Comparison of ENCODE assay signal across 16 cellular contexts in the genomic region with DNA sequence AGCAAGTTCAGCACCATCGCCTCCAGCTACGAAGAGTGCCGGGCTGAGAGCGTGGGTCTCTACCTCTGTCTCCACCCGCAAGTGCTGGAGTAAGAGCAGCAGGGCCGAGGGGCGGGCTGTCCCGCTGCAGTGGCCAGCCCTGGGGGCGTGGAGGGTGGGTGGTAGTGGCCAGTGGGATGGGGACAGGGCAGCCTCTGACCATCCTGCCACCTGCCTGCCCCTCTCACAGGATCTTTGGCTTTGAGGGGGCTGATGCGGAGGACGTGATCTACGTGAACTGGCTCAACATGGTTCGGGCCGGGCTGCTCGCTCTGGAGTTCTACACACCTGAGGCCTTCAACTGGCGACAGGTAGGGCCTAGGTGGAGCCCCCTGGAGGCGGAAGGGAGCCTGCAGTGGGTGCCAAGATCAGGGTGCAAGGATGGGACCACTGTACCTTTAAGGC. TPM values are rescaled to one million over a fixed set of nuclear protein-coding genes. Genes with fewer than 3 reads are reported as not detected.
A peak's percentile ranks its signal among the peaks of the same experiment; 100 is the strongest.
DNase-seq lines count a peak whose midpoint lies in the region; ATAC-seq and TF ChIP-seq lines count a peak whose summit lies in the region.
"Had no signal": no experiment of that assay in that cellular context is flagged by ENCODE, and none has a peak within 500 bp of the region (broad histone marks: within the 10 kb centered on the region; RNA-seq: fewer than 3 reads in every experiment).

No MANE protein-coding gene starts in this region.

- no peaks in the 10 kb centered on the region for H3K27me3 Mint-ChIP-seq in Calu3 (ENCODE audit: unreplicated experiment)
- H3K27me3 Mint-ChIP-seq: activated naive CD8-positive, alpha-beta T cell treated with anti-CD3 and anti-CD28 coated beads, Interleukin-2, amount 10 ng/mL, durations not matched to agents 7 days and 5 days; dendritic cell treated with granulocyte-macrophage colony-stimulating factor and Interleukin-4, amounts not matched to agents 40 ng/mL and 50 ng/mL, for 4 days had no signal

- no peaks in the 10 kb centered on the region for H3K9me3 Mint-ChIP-seq in Calu3 (ENCODE audit: low read depth, unreplicated experiment)
- H3K9me3 Mint-ChIP-seq: activated naive CD8-positive, alpha-beta T cell treated with anti-CD3 and anti-CD28 coated beads, Interleukin-2, amount 10 ng/mL, durations not matched to agents 7 days and 5 days; dendritic cell treated with granulocyte-macrophage colony-stimulating factor and Interleukin-4, amounts not matched to agents 40 ng/mL and 50 ng/mL, for 4 days had no signal

- no peaks in the 10 kb centered on the region for H3K79me2 ChIP-seq in OCI-LY7 (ENCODE audit: insufficient read depth, low read depth, low read length)

- POLR2A ChIA-PET in A673 (lab: Charles Lee; ENCODE audit: low non-redundant PET), result no interaction called here
- POLR2A ChIA-PET in OCI-LY7 (lab: Charles Lee), result no interaction called here

- peaks cover 37% of the 10 kb centered on the region for H3K36me3 Mint-ChIP-seq in Calu3 (ENCODE audit: insufficient read depth, unreplicated experiment)

- H3K4me1 ChIP-seq in A673 (ENCODE audit: insufficient read depth, low read length, poor library complexity, severe bottlenecking) (no peaks in the 10 kb centered on the region), OCI-LY7 (ENCODE audit: insufficient read depth, low read length, poor library complexity, severe bottlenecking) (no peaks in the 10 kb centered on the region), HAP-1 (no peaks in the 10 kb centered on the region), ascending aorta (no peaks in the 10 kb centered on the region)
- H3K4me1 ChIP-seq: right atrium auricular region had no signal

- H3K36me3 ChIP-seq in A673 (ENCODE audit: insufficient read depth, low read length, poor library complexity, severe bottlenecking) (peaks cover 21% of the 10 kb centered on the region), OCI-LY7 (ENCODE audit: insufficient read depth, low read length) (peaks cover 38% of the 10 kb centered on the region), HAP-1 (replicated peaks) (peaks cover 14% of the 10 kb centered on the region; the same call in 1 of the 2 replicates), ascending aorta (peaks cover 41 to 52% of the 10 kb centered on the region in 2 donors)

- CTCF ChIA-PET in A673 (lab: Charles Lee) (no interaction called here), Calu3 (lab: Charles Lee) (no interaction called here), OCI-LY7 (lab: Charles Lee; ENCODE audit: unreplicated experiment) (no interaction called here)

- no peak overlapping the region for H3K27ac ChIP-seq in A673 (ENCODE audit: low read depth, low read length, poor library complexity, severe bottlenecking)
- no peak overlapping the region for H3K27ac ChIP-seq in OCI-LY7 (ENCODE audit: low read depth, low read length, poor library complexity, severe bottlenecking)
- no peak overlapping the region for H3K27ac ChIP-seq in ascending aorta
- H3K27ac ChIP-seq: Peyer's patch, right atrium auricular region had no signal

- H3K9me2 ChIP-seq in OCI-LY7 (ENCODE audit: insufficient read depth, low read length), result no peaks in the 10 kb centered on the region

- BruUV-seq in A673 (replicated peaks; lab: Mats Ljungman, UMichigan) (no TSS peak), Calu3 (replicated peaks; lab: Mats Ljungman, UMichigan) (no TSS peak), OCI-LY7 (replicated peaks; lab: Mats Ljungman, UMichigan) (no TSS peak)

- H3K4me3 Mint-ChIP-seq in Calu3 (ENCODE audit: low read depth, unreplicated experiment), result no peak overlapping the region
- H3K4me3 Mint-ChIP-seq: activated naive CD8-positive, alpha-beta T cell treated with anti-CD3 and anti-CD28 coated beads, Interleukin-2, amount 10 ng/mL, durations not matched to agents 7 days and 5 days; dendritic cell treated with granulocyte-macrophage colony-stimulating factor and Interleukin-4, amounts not matched to agents 40 ng/mL and 50 ng/mL, for 4 days had no signal

- H3K4me2 ChIP-seq in OCI-LY7 (ENCODE audit: low read length), result no peak overlapping the region

- intact Hi-C loops in A673 (cut with micrococcal nuclease; ENCODE audit: unreplicated experiment) (no loop called here), Calu3 (cut with micrococcal nuclease; ENCODE audit: unreplicated experiment) (no loop called here), OCI-LY7 (cut with micrococcal nuclease; ENCODE audit: unreplicated experiment) (no loop called here), ascending aorta (cut with DNase I) (no loop called here)

- ATAC-seq in HG02938 (IDR thresholded peaks at IDR 0.05; ENCODE audit: unreplicated experiment) (no peak), GM18517 (IDR thresholded peaks at IDR 0.05; ENCODE audit: unreplicated experiment) (no peak)

- H4K20me1 ChIP-seq in OCI-LY7 (ENCODE audit: insufficient read depth, low read length), result no peaks in the 10 kb centered on the region

- DNase-seq in A673 (ENCODE audit: low spot score), result no peak
- peak; percentile 15 for DNase-seq in Calu3
- no peak for DNase-seq in OCI-LY7 (ENCODE audit: low spot score)
- no peak for DNase-seq in fibroblast of the aortic adventitia (ENCODE audit: low read depth)
- no peak for DNase-seq in HAP-1 (ENCODE audit: low spot score in 2 of 2)
- no peak for DNase-seq in ascending aorta (ENCODE audit: low spot score in 2 of 2)
- DNase-seq: activated naive CD8-positive, alpha-beta T cell treated with anti-CD3 and anti-CD28 coated beads, Interleukin-2, amount 10 ng/mL, durations not matched to agents 7 days and 5 days; COR-L47; foreskin fibroblast; kidney glomerular epithelial cell; NCI-H345; Peyer's patch had no signal

- no peaks in the 10 kb centered on the region for H3K27me3 ChIP-seq in A673 (replicated peaks; ENCODE audit: insufficient read depth, low read depth, low read length, poor library complexity)
- H3K27me3 ChIP-seq in HAP-1 (ENCODE audit: low read depth), result no peaks in the 10 kb centered on the region
- H3K27me3 ChIP-seq in ascending aorta, result no peaks in the 10 kb centered on the region
- H3K27me3 ChIP-seq: Peyer's patch, right atrium auricular region had no signal

- H3K4me3 ChIP-seq in A673 (ENCODE audit: low read depth, low read length, poor library complexity, severe bottlenecking) (no peak overlapping the region), OCI-LY7 (ENCODE audit: low read depth, low read length, poor library complexity, severe bottlenecking) (no peak overlapping the region), fibroblast of the aortic adventitia (ENCODE audit: low read depth, low read length) (no peak overlapping the region), HAP-1 (no peak overlapping the region), ascending aorta (no peak overlapping the region)
- H3K4me3 ChIP-seq: Peyer's patch, right atrium auricular region had no signal

- no peaks in the 10 kb centered on the region for H3K4me1 Mint-ChIP-seq in Calu3 (ENCODE audit: low read depth, unreplicated experiment)
- H3K4me1 Mint-ChIP-seq: activated naive CD8-positive, alpha-beta T cell treated with anti-CD3 and anti-CD28 coated beads, Interleukin-2, amount 10 ng/mL, durations not matched to agents 7 days and 5 days had no signal

- no peaks in the 10 kb centered on the region for H3K9me3 ChIP-seq in A673 (ENCODE audit: low read depth, low read length, poor library complexity, severe bottlenecking)
- no peaks in the 10 kb centered on the region for H3K9me3 ChIP-seq in OCI-LY7 (ENCODE audit: low read length)
- H3K9me3 ChIP-seq in HAP-1, result no peaks in the 10 kb centered on the region
- H3K9me3 ChIP-seq in ascending aorta, result no peaks in the 10 kb centered on the region
- H3K9me3 ChIP-seq: Peyer's patch, right atrium auricular region had no signal

- no peak overlapping the region for H3K27ac Mint-ChIP-seq in Calu3 (ENCODE audit: unreplicated experiment)
- H3K27ac Mint-ChIP-seq: activated naive CD8-positive, alpha-beta T cell treated with anti-CD3 and anti-CD28 coated beads, Interleukin-2, amount 10 ng/mL, durations not matched to agents 7 days and 5 days; dendritic cell treated with granulocyte-macrophage colony-stimulating factor and Interleukin-4, amounts not matched to agents 40 ng/mL and 50 ng/mL, for 4 days had no signal

- no peak overlapping the region for H2AFZ ChIP-seq in OCI-LY7 (ENCODE audit: low read length)

- in situ Hi-C loops in HAP-1 (cut with MboI; ENCODE audit: low sequenced_read_pairs), result no loop called here

- TF ChIP-seq CTCF in A673 (conservative IDR thresholded peaks at IDR 0.05; ENCODE audit: low read depth, low read length) (peak; percentile 33), Calu3 (IDR thresholded peaks at IDR 0.05; ENCODE audit: unreplicated experiment) (no peak), OCI-LY7 (conservative IDR thresholded peaks at IDR 0.05; ENCODE audit: low read length) (peak; percentile 66), fibroblast of the aortic adventitia (IDR thresholded peaks at IDR 0.05; ENCODE audit: insufficient read depth, low read length) (peak; percentile 22), ascending aorta (IDR thresholded peaks at IDR 0.05) (no peak)

RNA-seq across cellular contexts. Expression of gene BBS1, which starts 15.0 kb away (rescaled TPM):
- total RNA-seq in A673 (2021), result 40.5 and 48.4 TPM in 2 replicates
- 32.2 and 38.2 TPM in 2 replicates for total RNA-seq in Calu3 (2022)
- 8.7 and 14.7 TPM in 2 replicates for total RNA-seq in OCI-LY7 (2014; rRNA removed; shearing (Covaris generic))
- total RNA-seq in OCI-LY7 (2022), result 15.2 and 15.7 TPM in 2 replicates
- 41.7 and 54.7 TPM in 2 replicates for total RNA-seq in fibroblast of the aortic adventitia (ENCODE audit: low replicate concordance)
- 39.6 TPM for total RNA-seq in ascending aorta

RNA-seq across cellular contexts. Expression of gene DPP3, which starts 15.2 kb away (rescaled TPM):
- 83.3 and 93.3 TPM in 2 replicates for total RNA-seq in A673 (2021)
- 57.4 and 58.0 TPM in 2 replicates for total RNA-seq in Calu3 (2022)
- 40.0 and 47.2 TPM in 2 replicates for total RNA-seq in OCI-LY7 (2014; rRNA removed; shearing (Covaris generic))
- 53.4 and 60.3 TPM in 2 replicates for total RNA-seq in OCI-LY7 (2022)
- total RNA-seq in fibroblast of the aortic adventitia (ENCODE audit: low replicate concordance), result 19.0 and 31.7 TPM in 2 replicates
- total RNA-seq in ascending aorta, result 14.8 TPM

RNA-seq across cellular contexts. Expression of gene PELI3, which starts 28.7 kb away (rescaled TPM):
- 15.4 and 18.5 TPM in 2 replicates for total RNA-seq in A673 (2021)
- 7.6 and 8.1 TPM in 2 replicates for total RNA-seq in Calu3 (2022)
- total RNA-seq in OCI-LY7 (2014; rRNA removed; shearing (Covaris generic)), result 7.7 and 8.1 TPM in 2 replicates
- 4.3 and 4.5 TPM in 2 replicates for total RNA-seq in OCI-LY7 (2022)
- total RNA-seq in fibroblast of the aortic adventitia (ENCODE audit: low replicate concordance), result 9.0 and 10.8 TPM in 2 replicates
- total RNA-seq in ascending aorta, result 13.2 TPM

RNA-seq across cellular contexts. Expression of gene ZDHHC24, which starts 50.4 kb away (rescaled TPM):
- 9.7 and 12.2 TPM in 2 replicates for total RNA-seq in A673 (2021)
- total RNA-seq in Calu3 (2022), result 15.1 and 17.3 TPM in 2 replicates
- total RNA-seq in OCI-LY7 (2014; rRNA removed; shearing (Covaris generic)), result 11.3 and 11.9 TPM in 2 replicates
- 33.3 and 35.1 TPM in 2 replicates for total RNA-seq in OCI-LY7 (2022)
- 8.6 and 11.0 TPM in 2 replicates for total RNA-seq in fibroblast of the aortic adventitia (ENCODE audit: low replicate concordance)
- 18.0 TPM for total RNA-seq in ascending aorta

RNA-seq across cellular contexts. Expression of gene ACTN3, which starts 51.3 kb away (rescaled TPM):
- total RNA-seq in A673 (2021), result not detected in 2 replicates
- total RNA-seq in Calu3 (2022), result not detected in 2 replicates
- total RNA-seq in OCI-LY7 (2014; rRNA removed; shearing (Covaris generic)), result not detected in 2 replicates
- 0.15 and 0.27 TPM in 2 replicates for total RNA-seq in OCI-LY7 (2022)
- not detected in 2 replicates for total RNA-seq in fibroblast of the aortic adventitia (ENCODE audit: low replicate concordance)
- not detected for total RNA-seq in ascending aorta
- total RNA-seq: Peyer's patch, right atrium auricular region had no signal

Comparison
In these comparisons a context has a peak if more than half of its experiments do, and no peak if none do; other contexts are left out.
1. CTCF ChIP-seq: peak in A673 (single experiment), OCI-LY7 (single experiment) and fibroblast of the aortic adventitia (single experiment); none in Calu3 (single experiment) and ascending aorta (0 of 3).